Comparison of ENCODE assay signal across 18 cellular contexts in genomic region chr10:76310681-76311080, GRCh38.
"Had no signal": no experiment of that assay in that cellular context is flagged by ENCODE, and none has a peak within 500 bp of the region (broad histone marks: within the 10 kb centered on the region; RNA-seq: fewer than 3 reads in every experiment).

No MANE protein-coding gene starts in this region.

- H3K27me3 Mint-ChIP-seq: stimulated activated naive CD8-positive, alpha-beta T cell treated with anti-CD3 and anti-CD28 coated beads, Interleukin-15, Interleukin-2, amounts not matched to agents 100 ng/mL and 50 ng/mL, for 24 hours; T-cell had no signal

- H3K4me1 ChIP-seq: prostate gland, SJCRH30, testis had no signal

- H3K4me3 ChIP-seq: prostate gland, SJCRH30, testis had no signal

- H3K4me3 Mint-ChIP-seq: activated CD8-positive, alpha-beta T cell treated with anti-CD3 and anti-CD28 coated beads for 36 hours; activated naive CD8-positive, alpha-beta T cell treated with anti-CD3 and anti-CD28 coated beads for 36 hours; activated T-cell treated with anti-CD3 and anti-CD28 coated beads, Interleukin-2, amount 50 U/mL, for 72 hours; immature natural killer cell; natural killer cell treated with Interleukin-12 subunit alpha and Interleukin-12 subunit beta and Interleukin-15 and Interleukin-18, amount 100 ng/mL, for 72 hours; stimulated activated naive CD8-positive, alpha-beta T cell treated with anti-CD3 and anti-CD28 coated beads, Interleukin-15, Interleukin-2, amounts not matched to agents 100 ng/mL and 50 ng/mL, for 24 hours; T-cell had no signal

- H3K9me3 Mint-ChIP-seq: activated CD8-positive, alpha-beta T cell treated with anti-CD3 and anti-CD28 coated beads for 36 hours; activated naive CD8-positive, alpha-beta T cell treated with anti-CD3 and anti-CD28 coated beads for 36 hours; activated T-cell treated with anti-CD3 and anti-CD28 coated beads, Interleukin-2, amount 50 U/mL, for 72 hours; immature natural killer cell; natural killer cell treated with Interleukin-12 subunit alpha and Interleukin-12 subunit beta and Interleukin-15 and Interleukin-18, amount 100 ng/mL, for 72 hours; stimulated activated naive CD8-positive, alpha-beta T cell treated with anti-CD3 and anti-CD28 coated beads, Interleukin-15, Interleukin-2, amounts not matched to agents 100 ng/mL and 50 ng/mL, for 24 hours; T-cell had no signal

- H3K9me3 ChIP-seq: prostate gland, SJCRH30, testis had no signal

- H3K36me3 ChIP-seq: prostate gland, SJCRH30, WERI-Rb-1 had no signal

- H3K27ac Mint-ChIP-seq: activated CD8-positive, alpha-beta T cell treated with anti-CD3 and anti-CD28 coated beads for 36 hours; activated naive CD8-positive, alpha-beta T cell treated with anti-CD3 and anti-CD28 coated beads for 36 hours; activated T-cell treated with anti-CD3 and anti-CD28 coated beads, Interleukin-2, amount 50 U/mL, for 72 hours; immature natural killer cell; natural killer cell treated with Interleukin-12 subunit alpha and Interleukin-12 subunit beta and Interleukin-15 and Interleukin-18, amount 100 ng/mL, for 72 hours; stimulated activated naive CD8-positive, alpha-beta T cell treated with anti-CD3 and anti-CD28 coated beads, Interleukin-15, Interleukin-2, amounts not matched to agents 100 ng/mL and 50 ng/mL, for 24 hours; T-cell had no signal

- H3K36me3 Mint-ChIP-seq: activated naive CD8-positive, alpha-beta T cell treated with anti-CD3 and anti-CD28 coated beads for 36 hours; immature natural killer cell; natural killer cell treated with Interleukin-12 subunit alpha and Interleukin-12 subunit beta and Interleukin-15 and Interleukin-18, amount 100 ng/mL, for 72 hours; T-cell had no signal

- H3K27me3 ChIP-seq: testis had no signal

- DNase-seq: activated CD4-positive, alpha-beta T cell treated with anti-CD3 and anti-CD28 coated beads for 4 hours; activated CD8-positive, alpha-beta memory T cell treated with anti-CD3 and anti-CD28 coated beads, Interleukin-2, amount 50 U/mL, for 4 hours; activated CD8-positive, alpha-beta T cell treated with anti-CD3 and anti-CD28 coated beads for 36 hours; activated gamma-delta T cell treated with Interleukin-2 at 50 U/mL for 16 hours; activated naive CD8-positive, alpha-beta T cell treated with anti-CD3 and anti-CD28 coated beads for 36 hours; activated T-cell treated with anti-CD3 and anti-CD28 coated beads, Interleukin-2, amount 50 U/mL, for 72 hours; central memory CD4-positive, alpha-beta T cell; immature natural killer cell; occipital lobe; SJCRH30; stimulated activated CD4-positive, alpha-beta T cell treated with anti-CD3 and anti-CD28 coated beads, Interleukin-4, amount 100 ng/mL, for 1 hour; T-cell; T1000; testis; WERI-Rb-1 had no signal

- H3K27ac ChIP-seq: prostate gland, SJCRH30, WERI-Rb-1 had no signal

- ATAC-seq: activated CD8-positive, alpha-beta T cell treated with anti-CD3 and anti-CD28 coated beads for 36 hours; activated T-cell treated with anti-CD3 and anti-CD28 coated beads, Interleukin-2, amount 50 U/mL, for 72 hours; natural killer cell treated with Interleukin-12 subunit alpha and Interleukin-12 subunit beta and Interleukin-15 and Interleukin-18, amount 100 ng/mL, for 72 hours; T-cell had no signal

- H3K4me1 Mint-ChIP-seq: activated naive CD8-positive, alpha-beta T cell treated with anti-CD3 and anti-CD28 coated beads for 36 hours; immature natural killer cell; T-cell had no signal
